17 cellular contexts compared by ENCODE assay signal in genomic region chr2:71811726-71812125, GRCh38.
"Had no signal": no experiment of that assay in that cellular context is flagged by ENCODE, and none has a peak within 500 bp of the region (broad histone marks: within the 10 kb centered on the region; RNA-seq: fewer than 3 reads in every experiment).

No MANE protein-coding gene starts in this region.

- DNase-seq: KBM-7, MG63, NCI-H1092, NCI-H1105 treated with DMSO at 0.1 percent for 48 hours, NCI-H1436, NCI-H187, NCI-H2029, NCI-H2171 treated with DMSO at 0.1 percent for 48 hours, NCI-H345, NCI-H446 treated with DMSO at 0.1 percent for 48 hours, NCI-H510A treated with DMSO at 0.1 percent for 48 hours, NCI-H526, Right ventricle myocardium superior, RPMI8226, SIG-M5 had no signal

- H3K4me3 ChIP-seq: MG63, SJSA1, SK-N-MC had no signal

- H3K9me3 ChIP-seq: MG63, SJSA1 had no signal

- H3K27me3 ChIP-seq: MG63, SJSA1 had no signal

- H3K27ac ChIP-seq: SJSA1, SK-N-MC had no signal

- H3K36me3 ChIP-seq: MG63, SJSA1 had no signal
